26 cellular contexts compared by ENCODE assay signal in the genomic region with DNA sequence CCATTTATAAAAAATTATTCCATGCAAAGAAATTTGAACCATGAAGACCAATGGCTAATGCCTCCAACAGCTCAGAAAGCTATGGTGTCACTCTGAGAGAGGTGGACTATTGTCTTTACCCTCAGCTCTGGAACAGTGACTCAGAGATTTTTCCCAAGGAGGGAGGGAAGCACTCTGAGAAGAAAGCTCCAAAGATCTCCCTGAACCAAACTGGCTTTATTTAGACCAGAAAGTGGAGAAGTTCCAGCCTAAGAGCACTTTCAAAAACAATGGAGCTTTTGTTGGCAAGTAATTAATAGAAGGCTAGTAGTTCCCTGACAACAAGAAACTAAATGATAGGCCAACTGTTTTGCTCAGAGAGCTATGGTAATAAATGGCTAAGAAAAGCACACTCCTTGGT.
A peak's percentile ranks its signal among the peaks of the same experiment; 100 is the strongest.
DNase-seq lines count a peak whose midpoint lies in the region; ATAC-seq and TF ChIP-seq lines count a peak whose summit lies in the region.
"Had no signal": no experiment of that assay in that cellular context is flagged by ENCODE, and none has a peak within 500 bp of the region (broad histone marks: within the 10 kb centered on the region; RNA-seq: fewer than 3 reads in every experiment).

No MANE protein-coding gene starts in this region.

- H3K36me3 ChIP-seq in right atrium auricular region (no peaks in the 10 kb centered on the region), endodermal cell (ENCODE audit: control insufficient read depth, insufficient read depth, low read length) (no peaks in the 10 kb centered on the region), tibial nerve (no peaks in the 10 kb centered on the region), neuronal stem cell (replicated peaks in 1 of 2; ENCODE audit: control insufficient read depth in 2 of 2, insufficient read depth in 2 of 2, low read length in 2 of 2) (no peaks in the 10 kb centered on the region)
- H3K36me3 ChIP-seq: brain microvascular endothelial cell, heart right ventricle, left lung, suprapubic skin had no signal

- H3K27ac Mint-ChIP-seq in endodermal cell = peak overlapping the region; percentile 82
- H3K27ac Mint-ChIP-seq: activated B cell treated with CpG ODN at 0.5 μM for 24 hours; activated naive CD8-positive, alpha-beta T cell treated with anti-CD3 and anti-CD28 coated beads, Interleukin-2, amount 10 ng/mL, durations not matched to agents 7 days and 5 days; activated T-helper 2 cell treated with anti-CD3 and anti-CD28 coated beads, Interferon-gamma antibody, Interleukin-2, Interleukin-4, amounts not matched to agents 10 μg/mL and 5 μg/mL and 100 μg/mL, durations not matched to agents 14 hours and 24 hours and 36 hours; CD8-positive, alpha-beta T cell; dendritic cell treated with granulocyte-macrophage colony-stimulating factor and Interleukin-4, amounts not matched to agents 40 ng/mL and 50 ng/mL, for 4 days had no signal

- intact Hi-C loops in left ventricle myocardium superior (cut with micrococcal nuclease) = no loop called here

- H4K91ac ChIP-seq in neuronal stem cell (ENCODE audit: low read depth, low read length, poor library complexity) = no peak overlapping the region

- H3K27me3 Mint-ChIP-seq in endodermal cell (ENCODE audit: insufficient read depth) = no peaks in the 10 kb centered on the region
- H3K27me3 Mint-ChIP-seq: activated B cell treated with CpG ODN at 0.5 μM for 24 hours; activated naive CD8-positive, alpha-beta T cell treated with anti-CD3 and anti-CD28 coated beads, Interleukin-2, amount 10 ng/mL, durations not matched to agents 7 days and 5 days; dendritic cell treated with granulocyte-macrophage colony-stimulating factor and Interleukin-4, amounts not matched to agents 40 ng/mL and 50 ng/mL, for 4 days had no signal

- H2BK120ac ChIP-seq in neuronal stem cell (ENCODE audit: low read depth, low read length) = no peak overlapping the region

- H2AFZ ChIP-seq in neuronal stem cell (ENCODE audit: low read length) = no peak overlapping the region

- no peak overlapping the region for H3K4ac ChIP-seq in neuronal stem cell (ENCODE audit: low read length)

- no peak overlapping the region for H2BK12ac ChIP-seq in neuronal stem cell (ENCODE audit: low read length)

- H2BK5ac ChIP-seq in neuronal stem cell (ENCODE audit: low read length) = no peak overlapping the region

- peak in 1 of 2 donors; percentile 35 for TF ChIP-seq EP300 in tibial nerve (IDR thresholded peaks at IDR 0.05)

- H3K27ac ChIP-seq in right atrium auricular region (peak overlapping the region in 1 of 2 donors; percentile 23), endodermal cell (ENCODE audit: low read depth, low read length) (no peak overlapping the region), tibial nerve (peak overlapping the region in 3 of 4 donors; percentile 54 to 78 (median 77)), neuronal stem cell (replicated peaks; ENCODE audit: low read length) (no peak overlapping the region)
- H3K27ac ChIP-seq: brain microvascular endothelial cell, heart right ventricle, left lung, suprapubic skin had no signal

- H2AK5ac ChIP-seq in neuronal stem cell (ENCODE audit: low read depth, low read length) = no peak overlapping the region

- H3K9ac ChIP-seq in endodermal cell (ENCODE audit: extremely low read depth, low read length, poor library complexity, severe bottlenecking) (no peak overlapping the region), neuronal stem cell (ENCODE audit: low read depth, low read length, poor library complexity) (no peak overlapping the region)

- H2BK15ac ChIP-seq in neuronal stem cell (ENCODE audit: low read length) = no peak overlapping the region

- no peak for DNase-seq in left ventricle myocardium superior
- no peak for DNase-seq in right atrium auricular region (ENCODE audit: low spot score)
- DNase-seq in endodermal cell = no peak
- DNase-seq in medulla oblongata (ENCODE audit: extremely low spot score) = peak; percentile 88
- DNase-seq in tibial nerve (ENCODE audit: low spot score in 2 of 2) = no peak
- no peak for DNase-seq in activated effector memory CD4-positive, alpha-beta T cell treated with Interleukin-2 at 50 U/mL for 16 hours
- no peak for DNase-seq in neuronal stem cell (ENCODE audit: low spot score)
- DNase-seq in D341Med (ENCODE audit: low spot score) = no peak
- DNase-seq: activated B cell treated with CpG ODN at 0.5 μM for 24 hours; activated naive CD8-positive, alpha-beta T cell treated with anti-CD3 and anti-CD28 coated beads, Interleukin-2, amount 10 ng/mL, durations not matched to agents 7 days and 5 days; AML-193; brain microvascular endothelial cell; CD8-positive, alpha-beta T cell; heart right ventricle; IMR-90; left lung; NCI-H1092 treated with DMSO at 0.1 percent for 48 hours; NCI-H2029 treated with DMSO at 0.1 percent for 48 hours; NCI-H446; PC-3; SIG-M5; small intestine; stimulated activated CD4-positive, alpha-beta T cell treated with anti-CD3 and anti-CD28 coated beads, Interleukin-1b, Interleukin-23, amount 100 ng/mL, for 48 hours had no signal

- H3K36me3 Mint-ChIP-seq in endodermal cell (ENCODE audit: low read depth) = peaks cover 4% of the 10 kb centered on the region
- H3K36me3 Mint-ChIP-seq: activated naive CD8-positive, alpha-beta T cell treated with anti-CD3 and anti-CD28 coated beads, Interleukin-2, amount 10 ng/mL, durations not matched to agents 7 days and 5 days; CD8-positive, alpha-beta T cell had no signal

- no peak overlapping the region for H3K14ac ChIP-seq in neuronal stem cell (ENCODE audit: low read length)

- no peak overlapping the region for H3K4me3 ChIP-seq in right atrium auricular region
- no peak overlapping the region for H3K4me3 ChIP-seq in endodermal cell (ENCODE audit: low read length)
- no peak overlapping the region for H3K4me3 ChIP-seq in tibial nerve
- H3K4me3 ChIP-seq in neuronal stem cell (ENCODE audit: low read length in 2 of 2) = no peak overlapping the region
- H3K4me3 ChIP-seq: heart right ventricle, left lung, suprapubic skin had no signal

- H3K79me1 ChIP-seq in neuronal stem cell (ENCODE audit: low read depth, low read length) = no peaks in the 10 kb centered on the region

- H3K27me3 ChIP-seq in right atrium auricular region (no peaks in the 10 kb centered on the region), endodermal cell (ENCODE audit: control insufficient read depth, insufficient read depth, low read length, poor library complexity, severe bottlenecking) (no peaks in the 10 kb centered on the region), tibial nerve (no peaks in the 10 kb centered on the region), neuronal stem cell (ENCODE audit: control insufficient read depth in 3 of 3, insufficient read depth in 3 of 3, low read depth in 1 of 3, low read length in 3 of 3) (no peaks in the 10 kb centered on the region)
- H3K27me3 ChIP-seq: brain microvascular endothelial cell, heart right ventricle, left lung, suprapubic skin had no signal

- H3K9me3 ChIP-seq in right atrium auricular region = no peaks in the 10 kb centered on the region
- peaks cover 6% of the 10 kb centered on the region for H3K9me3 ChIP-seq in endodermal cell (ENCODE audit: control insufficient read depth, low read length)
- H3K9me3 ChIP-seq in tibial nerve = peaks cover 0 to 10% (median 1%) of the 10 kb centered on the region in 4 donors
- H3K9me3 ChIP-seq in neuronal stem cell (replicated peaks in 1 of 2; ENCODE audit: control insufficient read depth in 2 of 2, insufficient read depth in 1 of 2, low read depth in 1 of 2, low read length in 2 of 2) = no peaks in the 10 kb centered on the region
- H3K9me3 ChIP-seq: suprapubic skin had no signal

- H3K23ac ChIP-seq in neuronal stem cell (ENCODE audit: low read depth, low read length, poor library complexity) = no peak overlapping the region

- no peak for TF ChIP-seq POLR2A in tibial nerve (IDR thresholded peaks at IDR 0.05)

- peak; percentile 38 for ATAC-seq in left ventricle myocardium superior
- ATAC-seq: CD8-positive, alpha-beta T cell; left lung; PC-3 had no signal

- H3K4me2 ChIP-seq in neuronal stem cell (ENCODE audit: insufficient read depth, low read length, poor library complexity, severe bottlenecking) = no peak overlapping the region

- no peak for TF ChIP-seq CTCF in right atrium auricular region (IDR thresholded peaks at IDR 0.05)
- TF ChIP-seq CTCF in endodermal cell (conservative IDR thresholded peaks at IDR 0.05) = no peak
- no peak for TF ChIP-seq CTCF in tibial nerve (IDR thresholded peaks at IDR 0.05)

- no peaks in the 10 kb centered on the region for H3K4me1 ChIP-seq in right atrium auricular region
- peaks cover 7% of the 10 kb centered on the region for H3K4me1 ChIP-seq in endodermal cell (ENCODE audit: control insufficient read depth, insufficient read depth, low read length)
- peaks cover 0 to 16% (median 0%) of the 10 kb centered on the region in 4 donors for H3K4me1 ChIP-seq in tibial nerve
- no peaks in the 10 kb centered on the region for H3K4me1 ChIP-seq in neuronal stem cell (ENCODE audit: control insufficient read depth in 2 of 2, insufficient read depth in 1 of 2, low read depth in 1 of 2, low read length in 2 of 2)
- H3K4me1 ChIP-seq: heart right ventricle, left lung, suprapubic skin had no signal

- H4K8ac ChIP-seq in neuronal stem cell (ENCODE audit: low read depth, low read length) = no peak overlapping the region

- peaks cover 48% of the 10 kb centered on the region for H3K4me1 Mint-ChIP-seq in endodermal cell
- H3K4me1 Mint-ChIP-seq: activated B cell treated with CpG ODN at 0.5 μM for 24 hours; activated naive CD8-positive, alpha-beta T cell treated with anti-CD3 and anti-CD28 coated beads, Interleukin-2, amount 10 ng/mL, durations not matched to agents 7 days and 5 days had no signal

- peaks cover 13% of the 10 kb centered on the region for H3K9me3 Mint-ChIP-seq in endodermal cell
- H3K9me3 Mint-ChIP-seq: activated naive CD8-positive, alpha-beta T cell treated with anti-CD3 and anti-CD28 coated beads, Interleukin-2, amount 10 ng/mL, durations not matched to agents 7 days and 5 days; dendritic cell treated with granulocyte-macrophage colony-stimulating factor and Interleukin-4, amounts not matched to agents 40 ng/mL and 50 ng/mL, for 4 days had no signal

- no peak overlapping the region for H3K18ac ChIP-seq in neuronal stem cell (ENCODE audit: low read length)

- H3K4me3 Mint-ChIP-seq in endodermal cell = no peak overlapping the region
- H3K4me3 Mint-ChIP-seq: activated B cell treated with CpG ODN at 0.5 μM for 24 hours; activated naive CD8-positive, alpha-beta T cell treated with anti-CD3 and anti-CD28 coated beads, Interleukin-2, amount 10 ng/mL, durations not matched to agents 7 days and 5 days; CD8-positive, alpha-beta T cell; dendritic cell treated with granulocyte-macrophage colony-stimulating factor and Interleukin-4, amounts not matched to agents 40 ng/mL and 50 ng/mL, for 4 days had no signal

Comparison
In these comparisons a context has a peak if more than half of its experiments do, and no peak if none do; other contexts are left out.
1. H3K27ac ChIP-seq: peak in tibial nerve (3 of 4); none in endodermal cell (single experiment) and neuronal stem cell (single experiment).